Comparison of ENCODE assay signal across 22 cellular contexts in the genomic region with DNA sequence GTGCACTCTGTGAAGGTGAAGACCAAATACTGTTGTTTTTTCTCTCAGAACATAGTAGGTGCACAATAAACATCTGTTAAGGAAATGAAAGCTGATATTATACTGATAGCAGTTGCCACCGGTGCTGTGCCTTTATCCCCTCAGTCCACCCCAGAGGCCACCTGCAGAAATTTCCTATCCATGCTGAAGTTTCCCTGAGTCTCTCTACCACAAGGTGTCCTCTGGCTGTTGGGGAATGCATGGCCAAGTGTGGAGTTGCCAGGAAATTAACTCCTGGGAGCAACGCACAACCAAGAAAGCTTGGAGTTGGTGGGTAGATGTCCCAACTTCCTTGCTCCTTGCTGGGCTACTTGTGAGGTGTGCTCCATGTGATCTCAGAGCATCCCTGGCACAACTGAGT.
"Had no signal": no experiment of that assay in that cellular context is flagged by ENCODE, and none has a peak within 500 bp of the region (broad histone marks: within the 10 kb centered on the region; RNA-seq: fewer than 3 reads in every experiment).

No MANE protein-coding gene starts in this region.

- H3K4me1 Mint-ChIP-seq: stimulated activated memory B cell treated with anti-CD40 and anti-IgM and Interleukin-4, amounts not matched to agents 10 μg/mL and 1 μg/mL and 100 μg/mL, for 72 hours had no signal

- H3K27ac Mint-ChIP-seq: natural killer cell; neural progenitor cell; stimulated activated memory B cell treated with anti-CD40 and anti-IgM and Interleukin-4, amounts not matched to agents 10 μg/mL and 1 μg/mL and 100 μg/mL, for 72 hours; stimulated activated naive CD8-positive, alpha-beta T cell treated with anti-CD3 and anti-CD28 coated beads, Interleukin-15, Interleukin-2, amounts not matched to agents 100 ng/mL and 50 ng/mL, for 24 hours had no signal

- ATAC-seq: foreskin keratinocyte; left lobe of liver; natural killer cell; sciatic nerve; stimulated activated memory B cell treated with anti-CD40 and anti-IgM and Interleukin-4, amounts not matched to agents 10 μg/mL and 1 μg/mL and 100 μg/mL, for 72 hours had no signal

- H3K9me3 Mint-ChIP-seq: stimulated activated naive CD8-positive, alpha-beta T cell treated with anti-CD3 and anti-CD28 coated beads, Interleukin-15, Interleukin-2, amounts not matched to agents 100 ng/mL and 50 ng/mL, for 24 hours had no signal

- H3K4me3 Mint-ChIP-seq: natural killer cell; neural progenitor cell; stimulated activated memory B cell treated with anti-CD40 and anti-IgM and Interleukin-4, amounts not matched to agents 10 μg/mL and 1 μg/mL and 100 μg/mL, for 72 hours; stimulated activated naive CD8-positive, alpha-beta T cell treated with anti-CD3 and anti-CD28 coated beads, Interleukin-15, Interleukin-2, amounts not matched to agents 100 ng/mL and 50 ng/mL, for 24 hours had no signal

- H3K27me3 Mint-ChIP-seq: stimulated activated memory B cell treated with anti-CD40 and anti-IgM and Interleukin-4, amounts not matched to agents 10 μg/mL and 1 μg/mL and 100 μg/mL, for 72 hours had no signal

- DNase-seq: cortex of kidney; effector memory CD4-positive, alpha-beta T cell; erythroblast; foreskin keratinocyte; head of caudate nucleus; kidney glomerular epithelial cell; mammary epithelial cell; natural killer cell; spleen; stimulated activated CD4-positive, alpha-beta T cell treated with anti-CD3 and anti-CD28 coated beads, Interleukin-15, amount 100 ng/mL, for 24 hours; stimulated activated CD4-positive, alpha-beta T cell treated with anti-CD3 and anti-CD28 coated beads, Interleukin-1b, Interleukin-23, amount 100 ng/mL, for 48 hours; stimulated activated CD4-positive, alpha-beta T cell treated with anti-CD3 and anti-CD28 coated beads, Interleukin-4, amount 100 ng/mL, for 24 hours; tibial artery; upper lobe of left lung; uterus had no signal

- H3K36me3 Mint-ChIP-seq: natural killer cell; neural progenitor cell; stimulated activated memory B cell treated with anti-CD40 and anti-IgM and Interleukin-4, amounts not matched to agents 10 μg/mL and 1 μg/mL and 100 μg/mL, for 72 hours had no signal

- H3K4me3 ChIP-seq: hepatocyte, neural progenitor cell, prostate gland, spleen, tibial artery, upper lobe of left lung, uterus had no signal
